ENCODE assay signal across 10 cellular contexts in genomic region chr3:170506556-170506955, GRCh38.
DNase-seq lines count a peak whose midpoint lies in the region; ATAC-seq and TF ChIP-seq lines count a peak whose summit lies in the region.
"Had no signal": no experiment of that assay in that cellular context is flagged by ENCODE, and none has a peak within 500 bp of the region (broad histone marks: within the 10 kb centered on the region; RNA-seq: fewer than 3 reads in every experiment).

No MANE protein-coding gene starts in this region.

- H3K36me3 ChIP-seq in HUES64 (ENCODE audit: insufficient read depth, low read length), result no peaks in the 10 kb centered on the region
- peaks cover 0 to 14% of the 10 kb centered on the region in 2 experiments for H3K36me3 ChIP-seq in mesenchymal stem cell (ENCODE audit: control insufficient read depth in 1 of 2, insufficient read depth in 2 of 2, low read depth in 1 of 2, low read length in 2 of 2)
- H3K36me3 ChIP-seq: SJCRH30 had no signal

- WGBS in HUES64, result 52% methylated on average over 2 of the region's 2 CpGs
- 0% methylated on average over 2 of the region's 2 CpGs for WGBS in mesenchymal stem cell

- peaks cover 13% of the 10 kb centered on the region; the same call in 1 of the 2 replicates for H3K4me1 ChIP-seq in HUES64 (ENCODE audit: insufficient read depth, low read length)
- H3K4me1 ChIP-seq in mesenchymal stem cell (ENCODE audit: control insufficient read depth, insufficient read depth, low read depth, low read length), result peaks cover 4% of the 10 kb centered on the region
- H3K4me1 ChIP-seq: SJCRH30 had no signal

- no peak overlapping the region for H3K14ac ChIP-seq in mesenchymal stem cell (ENCODE audit: low read length in 2 of 2)

- no peak overlapping the region for H3K18ac ChIP-seq in mesenchymal stem cell (ENCODE audit: low read depth in 1 of 2, low read length in 2 of 2)

- in situ Hi-C loops in Caki2 (cut with HindIII; ENCODE audit: low pct_unique_long_range_greater_than_20kb, low sequenced_read_pairs), result no loop called here

- no peaks in the 10 kb centered on the region for H3K79me1 ChIP-seq in mesenchymal stem cell (replicated peaks; ENCODE audit: low read length, poor library complexity, severe bottlenecking)

- H3K9me3 ChIP-seq in HUES64 (ENCODE audit: insufficient read depth, low read depth, low read length) (no peaks in the 10 kb centered on the region), mesenchymal stem cell (ENCODE audit: control insufficient read depth, low read length) (no peaks in the 10 kb centered on the region)
- H3K9me3 ChIP-seq: SJCRH30 had no signal

- H2BK12ac ChIP-seq in mesenchymal stem cell (ENCODE audit: low read length in 2 of 2), result no peak overlapping the region

- no peak overlapping the region for H3K4ac ChIP-seq in mesenchymal stem cell (ENCODE audit: low read depth in 1 of 2, low read length in 2 of 2)

- H3K27me3 ChIP-seq in HUES64 (ENCODE audit: insufficient read depth, low read length) (no peaks in the 10 kb centered on the region), mesenchymal stem cell (ENCODE audit: control insufficient read depth in 1 of 2, insufficient read depth in 1 of 2, low read length in 2 of 2) (no peaks in the 10 kb centered on the region)
- H3K27me3 ChIP-seq: SJCRH30 had no signal

- H3K9ac ChIP-seq in HUES64 (ENCODE audit: low read depth, low read length) (no peak overlapping the region), mesenchymal stem cell (ENCODE audit: low read length) (peak overlapping the region; percentile 73)

- no peak overlapping the region for H4K8ac ChIP-seq in mesenchymal stem cell (ENCODE audit: low read length)

- no peak overlapping the region for H3K23ac ChIP-seq in mesenchymal stem cell (ENCODE audit: low read length in 2 of 2)

- H3K4me3 ChIP-seq in HUES64 (ENCODE audit: low read length) (no peak overlapping the region), choroid plexus epithelial cell (ENCODE audit: low read depth, low read length) (no peak overlapping the region), mesenchymal stem cell (ENCODE audit: insufficient read depth in 1 of 2, low read depth in 1 of 2, low read length in 2 of 2) (no peak overlapping the region)
- H3K4me3 ChIP-seq: SJCRH30 had no signal

- no peak overlapping the region for H2BK120ac ChIP-seq in mesenchymal stem cell (ENCODE audit: low read depth, low read length)

- no peak overlapping the region for H2BK5ac ChIP-seq in mesenchymal stem cell (ENCODE audit: low read depth, low read length, poor library complexity, severe bottlenecking)

- no peak for TF ChIP-seq CTCF in choroid plexus epithelial cell (conservative IDR thresholded peaks at IDR 0.05; ENCODE audit: low read depth, low read length)

- H3K27ac ChIP-seq in HUES64 (ENCODE audit: low read depth, low read length), result peak overlapping the region; percentile 3; the same call in 1 of the 2 replicates
- peak overlapping the region; percentile 48 for H3K27ac ChIP-seq in mesenchymal stem cell (ENCODE audit: low read length, poor library complexity, severe bottlenecking)
- H3K27ac ChIP-seq: SJCRH30 had no signal

- no peak overlapping the region for H2AFZ ChIP-seq in mesenchymal stem cell (ENCODE audit: low read depth, low read length)

- ATAC-seq in GM21786 (IDR thresholded peaks at IDR 0.05; ENCODE audit: unreplicated experiment), result no peak

- H2BK15ac ChIP-seq in mesenchymal stem cell (ENCODE audit: low read depth, poor library complexity, severe bottlenecking), result no peak overlapping the region

- DNase-seq in Caki2 (ENCODE audit: low read depth) (peak; percentile 89), choroid plexus epithelial cell (ENCODE audit: low read depth) (peak; percentile 59), mesenchymal stem cell (peak; percentile 73), NCI-H226 (no peak), NCI-H1092 (lab: John Stamatoyannopoulos, UW) (no peak), GF-D8 (lab: John Stamatoyannopoulos, UW) (no peak)
- DNase-seq: activated CD8-positive, alpha-beta memory T cell treated with anti-CD3 and anti-CD28 coated beads, Interleukin-2, amount 50 U/mL, for 4 hours; SJCRH30 had no signal

- H4K91ac ChIP-seq in mesenchymal stem cell (ENCODE audit: low read length), result no peak overlapping the region

- H2AK5ac ChIP-seq in mesenchymal stem cell (ENCODE audit: low read length, severe bottlenecking), result no peak overlapping the region

- H3K4me2 ChIP-seq in mesenchymal stem cell (ENCODE audit: low read length, poor library complexity, severe bottlenecking), result no peak overlapping the region

Comparison
In these comparisons a context has a peak if more than half of its experiments do, and no peak if none do; other contexts are left out.
1. DNase-seq: peak in Caki2 (single experiment), choroid plexus epithelial cell (single experiment) and mesenchymal stem cell (single experiment); none in NCI-H226 (single experiment), NCI-H1092 (single experiment) and GF-D8 (single experiment).